1 cellular context compared by ENCODE assay signal in the genomic region with DNA sequence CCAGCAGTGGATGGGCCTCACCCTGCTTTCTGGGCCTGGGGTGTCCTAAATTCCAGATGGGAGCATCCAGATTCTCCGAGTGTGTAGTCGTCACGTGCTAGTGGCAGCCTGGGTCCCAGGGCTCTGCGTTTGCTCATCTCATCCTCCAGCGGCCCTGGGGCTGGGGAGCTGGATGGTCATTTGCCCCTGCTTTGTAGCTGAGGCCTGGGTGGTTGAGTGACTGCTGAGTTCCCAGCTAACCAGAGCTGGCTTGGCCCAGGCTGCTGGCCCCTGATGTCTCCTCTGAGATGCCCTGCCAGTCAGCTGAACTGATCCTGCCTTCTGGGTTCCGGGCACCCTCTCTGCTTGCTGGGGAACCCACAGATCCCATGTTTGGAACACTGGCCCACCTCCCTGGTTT.
TF ChIP-seq lines count a peak whose summit lies in the region.

No MANE protein-coding gene starts in this region.

TF ChIP-seq in SK-N-SH treated with all-trans-retinoic acid at 6 μM for 48 hours, 23 proteins besides CTCF, POLR2A, EP300 and RAD21 (continued from another document):
- TF ChIP-seq CSDC2 (CRISPR knock-in tag; IDR thresholded peaks at IDR 0.05) = no peak
- TF ChIP-seq ZNF8 (CRISPR knock-in tag; IDR thresholded peaks at IDR 0.05) = no peak
- TF ChIP-seq, protein P1, sequence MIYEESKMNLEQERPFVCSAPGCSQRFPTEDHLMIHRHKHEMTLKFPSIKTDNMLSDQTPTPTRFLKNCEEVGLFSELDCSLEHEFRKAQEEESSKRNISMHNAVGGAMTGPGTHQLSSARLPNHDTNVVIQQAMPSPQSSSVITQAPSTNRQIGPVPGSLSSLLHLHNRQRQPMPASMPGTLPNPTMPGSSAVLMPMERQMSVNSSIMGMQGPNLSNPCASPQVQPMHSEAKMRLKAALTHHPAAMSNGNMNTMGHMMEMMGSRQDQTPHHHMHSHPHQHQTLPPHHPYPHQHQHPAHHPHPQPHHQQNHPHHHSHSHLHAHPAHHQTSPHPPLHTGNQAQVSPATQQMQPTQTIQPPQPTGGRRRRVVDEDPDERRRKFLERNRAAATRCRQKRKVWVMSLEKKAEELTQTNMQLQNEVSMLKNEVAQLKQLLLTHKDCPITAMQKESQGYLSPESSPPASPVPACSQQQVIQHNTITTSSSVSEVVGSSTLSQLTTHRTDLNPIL (CRISPR knock-in tag; IDR thresholded peaks at IDR 0.05; ENCODE audit: low read depth) = no peak
- no peak for TF ChIP-seq ZNF70 (CRISPR knock-in tag; IDR thresholded peaks at IDR 0.05)
- TF ChIP-seq ESRRG (CRISPR knock-in tag; IDR thresholded peaks at IDR 0.05) = no peak
- TF ChIP-seq, protein P2, sequence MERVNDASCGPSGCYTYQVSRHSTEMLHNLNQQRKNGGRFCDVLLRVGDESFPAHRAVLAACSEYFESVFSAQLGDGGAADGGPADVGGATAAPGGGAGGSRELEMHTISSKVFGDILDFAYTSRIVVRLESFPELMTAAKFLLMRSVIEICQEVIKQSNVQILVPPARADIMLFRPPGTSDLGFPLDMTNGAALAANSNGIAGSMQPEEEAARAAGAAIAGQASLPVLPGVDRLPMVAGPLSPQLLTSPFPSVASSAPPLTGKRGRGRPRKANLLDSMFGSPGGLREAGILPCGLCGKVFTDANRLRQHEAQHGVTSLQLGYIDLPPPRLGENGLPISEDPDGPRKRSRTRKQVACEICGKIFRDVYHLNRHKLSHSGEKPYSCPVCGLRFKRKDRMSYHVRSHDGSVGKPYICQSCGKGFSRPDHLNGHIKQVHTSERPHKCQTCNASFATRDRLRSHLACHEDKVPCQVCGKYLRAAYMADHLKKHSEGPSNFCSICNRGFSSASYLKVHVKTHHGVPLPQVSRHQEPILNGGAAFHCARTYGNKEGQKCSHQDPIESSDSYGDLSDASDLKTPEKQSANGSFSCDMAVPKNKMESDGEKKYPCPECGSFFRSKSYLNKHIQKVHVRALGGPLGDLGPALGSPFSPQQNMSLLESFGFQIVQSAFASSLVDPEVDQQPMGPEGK (CRISPR knock-in tag; IDR thresholded peaks at IDR 0.05; ENCODE audit: borderline replicate concordance) = no peak
- TF ChIP-seq, protein P3, sequence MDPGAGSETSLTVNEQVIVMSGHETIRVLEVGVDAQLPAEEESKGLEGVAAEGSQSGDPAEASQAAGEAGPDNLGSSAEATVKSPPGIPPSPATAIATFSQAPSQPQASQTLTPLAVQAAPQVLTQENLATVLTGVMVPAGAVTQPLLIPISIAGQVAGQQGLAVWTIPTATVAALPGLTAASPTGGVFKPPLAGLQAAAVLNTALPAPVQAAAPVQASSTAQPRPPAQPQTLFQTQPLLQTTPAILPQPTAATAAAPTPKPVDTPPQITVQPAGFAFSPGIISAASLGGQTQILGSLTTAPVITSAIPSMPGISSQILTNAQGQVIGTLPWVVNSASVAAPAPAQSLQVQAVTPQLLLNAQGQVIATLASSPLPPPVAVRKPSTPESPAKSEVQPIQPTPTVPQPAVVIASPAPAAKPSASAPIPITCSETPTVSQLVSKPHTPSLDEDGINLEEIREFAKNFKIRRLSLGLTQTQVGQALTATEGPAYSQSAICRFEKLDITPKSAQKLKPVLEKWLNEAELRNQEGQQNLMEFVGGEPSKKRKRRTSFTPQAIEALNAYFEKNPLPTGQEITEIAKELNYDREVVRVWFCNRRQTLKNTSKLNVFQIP (CRISPR knock-in tag; IDR thresholded peaks at IDR 0.05; ENCODE audit: borderline replicate concordance, low read depth) = no peak
- TF ChIP-seq, protein P4, sequence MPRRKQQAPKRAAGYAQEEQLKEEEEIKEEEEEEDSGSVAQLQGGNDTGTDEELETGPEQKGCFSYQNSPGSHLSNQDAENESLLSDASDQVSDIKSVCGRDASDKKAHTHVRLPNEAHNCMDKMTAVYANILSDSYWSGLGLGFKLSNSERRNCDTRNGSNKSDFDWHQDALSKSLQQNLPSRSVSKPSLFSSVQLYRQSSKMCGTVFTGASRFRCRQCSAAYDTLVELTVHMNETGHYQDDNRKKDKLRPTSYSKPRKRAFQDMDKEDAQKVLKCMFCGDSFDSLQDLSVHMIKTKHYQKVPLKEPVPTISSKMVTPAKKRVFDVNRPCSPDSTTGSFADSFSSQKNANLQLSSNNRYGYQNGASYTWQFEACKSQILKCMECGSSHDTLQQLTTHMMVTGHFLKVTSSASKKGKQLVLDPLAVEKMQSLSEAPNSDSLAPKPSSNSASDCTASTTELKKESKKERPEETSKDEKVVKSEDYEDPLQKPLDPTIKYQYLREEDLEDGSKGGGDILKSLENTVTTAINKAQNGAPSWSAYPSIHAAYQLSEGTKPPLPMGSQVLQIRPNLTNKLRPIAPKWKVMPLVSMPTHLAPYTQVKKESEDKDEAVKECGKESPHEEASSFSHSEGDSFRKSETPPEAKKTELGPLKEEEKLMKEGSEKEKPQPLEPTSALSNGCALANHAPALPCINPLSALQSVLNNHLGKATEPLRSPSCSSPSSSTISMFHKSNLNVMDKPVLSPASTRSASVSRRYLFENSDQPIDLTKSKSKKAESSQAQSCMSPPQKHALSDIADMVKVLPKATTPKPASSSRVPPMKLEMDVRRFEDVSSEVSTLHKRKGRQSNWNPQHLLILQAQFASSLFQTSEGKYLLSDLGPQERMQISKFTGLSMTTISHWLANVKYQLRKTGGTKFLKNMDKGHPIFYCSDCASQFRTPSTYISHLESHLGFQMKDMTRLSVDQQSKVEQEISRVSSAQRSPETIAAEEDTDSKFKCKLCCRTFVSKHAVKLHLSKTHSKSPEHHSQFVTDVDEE (CRISPR knock-in tag; IDR thresholded peaks at IDR 0.05) = no peak
- TF ChIP-seq ZFP30 (CRISPR knock-in tag; IDR thresholded peaks at IDR 0.05) = no peak
